20 cellular contexts compared by ENCODE assay signal in genomic region chr17:6509295-6509771, GRCh38. TPM values are rescaled to one million over a fixed set of nuclear protein-coding genes. Genes with fewer than 3 reads are reported as not detected.
DNase-seq lines count a peak whose midpoint lies in the region; ATAC-seq, FAIRE-seq and TF ChIP-seq lines count a peak whose summit lies in the region.
"Had no signal": no experiment of that assay in that cellular context is flagged by ENCODE, and none has a peak within 500 bp of the region (broad histone marks: within the 10 kb centered on the region; RNA-seq: fewer than 3 reads in every experiment).

No MANE protein-coding gene starts in this region.

- peaks cover 2 to 13% (median 7%) of the 10 kb centered on the region in 4 experiments; a peak in 4 of 7 replicates for H3K4me1 ChIP-seq in H1 (replicated peaks in 1 of 4; ENCODE audit: control insufficient read depth in 3 of 4, insufficient read depth in 4 of 4, low read length in 3 of 4)
- H3K4me1 ChIP-seq in suprapubic skin = peaks cover 29% of the 10 kb centered on the region
- H3K4me1 ChIP-seq in tibial nerve = peaks cover 0 to 10% (median 0%) of the 10 kb centered on the region in 4 donors
- H3K4me1 ChIP-seq: ascending aorta had no signal

- peak; percentile 35 for DNase-seq in MG63
- DNase-seq in H1 (ENCODE audit: low read depth in 1 of 2, low spot score in 2 of 2) = no peak
- peak; percentile 67 for DNase-seq in mesenteric fat pad (ENCODE audit: low spot score)
- DNase-seq in suprapubic skin (ENCODE audit: low spot score in 2 of 2) = peak in 1 of 2 donors; percentile 72
- DNase-seq in T-cell = no peak
- no peak for DNase-seq in SKM-1 (lab: John Stamatoyannopoulos, UW; ENCODE audit: unreplicated experiment)
- no peak for DNase-seq in tibial nerve (ENCODE audit: low spot score in 2 of 2)
- DNase-seq: activated CD4-positive, alpha-beta T cell treated with anti-CD3 and anti-CD28 coated beads, Interleukin-2, amount 10 ng/mL, durations not matched to agents 7 days and 5 days; activated naive CD4-positive, alpha-beta T cell treated with Interleukin-2 at 50 U/mL for 16 hours; GF-D8; naive B cell; NCI-H1930; NK-92 treated with Interleukin-12 subunit alpha and Interleukin-12 subunit beta, amount 100 ng/mL, for 24 hours; RPMI8226 had no signal

- H2AK5ac ChIP-seq in H1 (ENCODE audit: low read depth, low read length) = 0 out of 2 replicates have a peak overlapping the region, but pooled peaks have one; percentile 53

- H3K27ac ChIP-seq in H1 (ENCODE audit: low read depth, low read length) (no peak overlapping the region), suprapubic skin (peak overlapping the region; percentile 40), tibial nerve (no peak overlapping the region)

- POLR2A ChIA-PET in H1 (lab: Charles Lee; ENCODE audit: partially characterized antibody) = interaction anchor here (1.2 to 1.6 kb wide), 3 partner anchors 26 to 61 kb away, joined by 3 read pairs; no protein-coding TSS in a partner anchor
- POLR2A ChIA-PET in T-cell (lab: Charles Lee) = no interaction called here

- no peaks in the 10 kb centered on the region for H3K4me1 Mint-ChIP-seq in T-cell
- H3K4me1 Mint-ChIP-seq: activated CD4-positive, alpha-beta T cell treated with anti-CD3 and anti-CD28 coated beads, Interleukin-2, amount 10 ng/mL, durations not matched to agents 7 days and 5 days had no signal

- H3K23ac ChIP-seq in H1 (ENCODE audit: insufficient read length) = no peak overlapping the region

- FAIRE-seq in H1 (lab: Jason Lieb, UNC) = no peak
- FAIRE-seq: colon, GM12878, HTR-8/SVneo, TTC549 had no signal

- H3K14ac ChIP-seq in H1 (ENCODE audit: insufficient read length) = no peak overlapping the region

- no peak overlapping the region for H2BK5ac ChIP-seq in H1 (ENCODE audit: low read depth, low read length)

- H3K56ac ChIP-seq in H1 (replicated peaks; ENCODE audit: insufficient read length, low read depth, low read length) = no peak overlapping the region

- H2AFZ ChIP-seq in H1 (ENCODE audit: low read length) = no peak overlapping the region

- no peaks in the 10 kb centered on the region for H3K36me3 ChIP-seq in MG63
- H3K36me3 ChIP-seq in H1 (ENCODE audit: control insufficient read depth in 2 of 4, insufficient read depth in 4 of 4, low read length in 3 of 4) = no peaks in the 10 kb centered on the region
- H3K36me3 ChIP-seq in suprapubic skin = no peaks in the 10 kb centered on the region
- H3K36me3 ChIP-seq in tibial nerve = no peaks in the 10 kb centered on the region
- H3K36me3 ChIP-seq: ascending aorta had no signal

- no peak for TF ChIP-seq POLR2A in H1 (IDR thresholded peaks at IDR 0.05; ENCODE audit: control extremely low read depth in 1 of 2, low read depth in 2 of 2, low read length in 2 of 2)
- no peak for TF ChIP-seq POLR2A in suprapubic skin (IDR thresholded peaks at IDR 0.05)
- no peak for TF ChIP-seq POLR2A in tibial nerve (IDR thresholded peaks at IDR 0.05)

- no peaks in the 10 kb centered on the region for H3K79me2 ChIP-seq in H1 (ENCODE audit: control insufficient read depth in 1 of 2, insufficient read depth in 2 of 2, low read length in 2 of 2)

- H4K5ac ChIP-seq in H1 (ENCODE audit: insufficient read length, low read depth, low read length) = no peak overlapping the region

- no peak overlapping the region for H2BK20ac ChIP-seq in H1 (ENCODE audit: low read length)

- TF ChIP-seq CTCF in H1 (IDR thresholded peaks at IDR 0.05; ENCODE audit: control extremely low read depth in 1 of 3, insufficient read depth in 1 of 3, low read depth in 1 of 3, low read length in 3 of 3) = no peak
- no peak for TF ChIP-seq CTCF in suprapubic skin (IDR thresholded peaks at IDR 0.05)
- no peak for TF ChIP-seq CTCF in tibial nerve (IDR thresholded peaks at IDR 0.05)

- no peak overlapping the region for H2BK12ac ChIP-seq in H1 (ENCODE audit: low read depth, low read length)

- H3K36me3 Mint-ChIP-seq in T-cell = no peaks in the 10 kb centered on the region
- H3K36me3 Mint-ChIP-seq: naive B cell had no signal

- CTCF ChIA-PET in H1 (lab: Charles Lee; ENCODE audit: partially characterized antibody) = interaction anchor here (1.1 to 1.8 kb wide), 4 partner anchors 9 to 36 kb away, joined by 4 to 5 read pairs (median 4); no protein-coding TSS in a partner anchor
- CTCF ChIA-PET in T-cell (lab: Charles Lee) = no interaction called here

- H3K27ac Mint-ChIP-seq in T-cell = no peak overlapping the region
- H3K27ac Mint-ChIP-seq: activated CD4-positive, alpha-beta T cell treated with anti-CD3 and anti-CD28 coated beads, Interleukin-2, amount 10 ng/mL, durations not matched to agents 7 days and 5 days; naive B cell had no signal

- no peaks in the 10 kb centered on the region for H3K79me1 ChIP-seq in H1 (ENCODE audit: low read depth, low read length)

- peak overlapping the region; percentile 1 for H4K8ac ChIP-seq in H1 (ENCODE audit: extremely low read depth, insufficient read depth, low read length)

- H3K9ac ChIP-seq in H1 (replicated peaks in 1 of 4; ENCODE audit: extremely low read depth in 1 of 4, low read depth in 3 of 4, low read length in 3 of 4) = no peak overlapping the region

- no peaks in the 10 kb centered on the region; the same call in 1 of the 2 replicates for H3K23me2 ChIP-seq in H1 (ENCODE audit: low read depth, low read length)

- TF ChIP-seq EP300 in H1 (IDR thresholded peaks at IDR 0.05; ENCODE audit: borderline replicate concordance in 1 of 2, low read depth in 2 of 2, low read length in 2 of 2) (no peak), suprapubic skin (IDR thresholded peaks at IDR 0.05) (no peak), tibial nerve (IDR thresholded peaks at IDR 0.05) (no peak)

- no peak overlapping the region for H3K4ac ChIP-seq in H1 (replicated peaks; ENCODE audit: insufficient read length, low read depth, low read length)

- H3K18ac ChIP-seq in H1 (ENCODE audit: extremely low read depth, low read length) = no peak overlapping the region

- peaks cover 5% of the 10 kb centered on the region in 2 donors for H3K27me3 Mint-ChIP-seq in T-cell

- no peak for TF ChIP-seq RAD21 in H1 (IDR thresholded peaks at IDR 0.05 in 1 of 2, conservative IDR thresholded peaks at IDR 0.05 in 1 of 2; ENCODE audit: low read depth in 2 of 2, low read length in 2 of 2)

- no peak overlapping the region; a peak in 1 of 4 replicates for H3K4me2 ChIP-seq in H1 (ENCODE audit: insufficient read depth in 1 of 2, low read depth in 2 of 2, low read length in 2 of 2)

- H3K4me3 ChIP-seq in MG63 (no peak overlapping the region), H1 (ENCODE audit: extremely low read depth in 1 of 4, insufficient read depth in 2 of 4, low read depth in 3 of 4, low read length in 4 of 4) (no peak overlapping the region), suprapubic skin (no peak overlapping the region), tibial nerve (no peak overlapping the region)
- H3K4me3 ChIP-seq: ascending aorta, GM12878 had no signal

- H3K9me3 Mint-ChIP-seq in T-cell = no peaks in the 10 kb centered on the region
- H3K9me3 Mint-ChIP-seq: activated CD4-positive, alpha-beta T cell treated with anti-CD3 and anti-CD28 coated beads, Interleukin-2, amount 10 ng/mL, durations not matched to agents 7 days and 5 days; naive B cell had no signal

- H3K27me3 ChIP-seq in MG63 (no peaks in the 10 kb centered on the region), H1 (replicated peaks in 1 of 4; ENCODE audit: control insufficient read depth in 3 of 4, extremely low read depth in 1 of 4, insufficient read depth in 3 of 4, low read length in 3 of 4) (no peaks in the 10 kb centered on the region), suprapubic skin (no peaks in the 10 kb centered on the region), tibial nerve (no peaks in the 10 kb centered on the region)
- H3K27me3 ChIP-seq: ascending aorta had no signal

- H2BK120ac ChIP-seq in H1 (replicated peaks; ENCODE audit: low read depth, low read length) = no peak overlapping the region

- H3K4me3 Mint-ChIP-seq in T-cell = no peak overlapping the region
- H3K4me3 Mint-ChIP-seq: activated CD4-positive, alpha-beta T cell treated with anti-CD3 and anti-CD28 coated beads, Interleukin-2, amount 10 ng/mL, durations not matched to agents 7 days and 5 days; naive B cell had no signal

- no peaks in the 10 kb centered on the region for H3K9me3 ChIP-seq in MG63
- H3K9me3 ChIP-seq in H1 (ENCODE audit: insufficient read depth in 2 of 2, low read depth in 1 of 2, low read length in 1 of 2) = no peaks in the 10 kb centered on the region
- H3K9me3 ChIP-seq in suprapubic skin = no peaks in the 10 kb centered on the region
- no peaks in the 10 kb centered on the region for H3K9me3 ChIP-seq in tibial nerve
- H3K9me3 ChIP-seq: ascending aorta had no signal

- H2BK15ac ChIP-seq in H1 (ENCODE audit: low read length) = no peak overlapping the region

- 85% methylated on average over 9 of the region's 9 CpGs; no CpG with 5 or more reads in 1 of the 2 experiments for WGBS in H1 (ENCODE audit: extremely low coverage in 1 of 2, insufficient coverage in 1 of 2, insufficient read length in 1 of 2, insufficient replicate concordance in 2 of 2, low coverage in 1 of 2, low lambda C conversion rate in 2 of 2, missing lambda C conversion rate in 1 of 2), 2 experiments
- 63% methylated on average over 8 of the region's 9 CpGs for WGBS in suprapubic skin
- 77 to 82% methylated on average over 9 of the region's 9 CpGs for WGBS in tibial nerve, 2 donors

- H4K91ac ChIP-seq in H1 (replicated peaks; ENCODE audit: insufficient read length, low read length) = peak overlapping the region; percentile 10

- no peaks in the 10 kb centered on the region for H4K20me1 ChIP-seq in H1 (replicated peaks in 1 of 2; ENCODE audit: control insufficient read depth in 1 of 2, insufficient read depth in 2 of 2, low read length in 2 of 2)

- ATAC-seq in T-cell (replicated peaks in 1 of 4) (no peak), HG03095 (IDR thresholded peaks at IDR 0.05; ENCODE audit: unreplicated experiment) (no peak)
- ATAC-seq: GM12878 had no signal

TF ChIP-seq in H1, 55 proteins besides CTCF, POLR2A, EP300 and RAD21 (continues in another document):
- peak; percentile 85 for TF ChIP-seq YY1 (IDR thresholded peaks at IDR 0.05; ENCODE audit: low read depth, low read length)
- no peak for TF ChIP-seq TCF12 (IDR thresholded peaks at IDR 0.05; ENCODE audit: low read depth, low read length)

RNA-seq across cellular contexts. Expression of gene PITPNM3, which starts 47.0 kb away (rescaled TPM):
- total RNA-seq in MG63 (2014; rRNA removed; shearing (Covaris generic); ENCODE audit: low replicate concordance) = 1.4 and 2.0 TPM in 2 replicates
- total RNA-seq in H1 (2021; fragmentation: NEBNext Ultra II Directional; extraction: Animal tissue kit (Norgen Biotek cat#: 25700)) = 1.7 and 2.1 TPM in 2 replicates
- polyA plus RNA-seq in H1 (2011; rRNA removed) = 3.1 and 4.8 TPM in 2 replicates
- 3.3 TPM for polyA plus RNA-seq in H1 (2011; cell fraction: cytosol; rRNA removed)
- 7.3 TPM for polyA plus RNA-seq in H1 (2011; cell fraction: nucleus; rRNA removed)
- 1.8 to 2.8 TPM (median 2.2 TPM) in 4 replicates for polyA plus RNA-seq in H1 (2012, experiment 1 of 2)
- 1.2 TPM for polyA plus RNA-seq in H1 (2012, experiment 2 of 2)
- 1.1 TPM for polyA plus RNA-seq in H1 (2013, experiment 1 of 2)
- 0.98 TPM for polyA plus RNA-seq in H1 (2013, experiment 2 of 2)
- polyA minus RNA-seq in H1 (2011; rRNA and poly(A)+ RNA removed) = 3.1 and 3.5 TPM in 2 replicates
- 3.4 TPM for polyA minus RNA-seq in H1 (2011; cell fraction: cytosol; rRNA and poly(A)+ RNA removed)
- 3.5 TPM for polyA minus RNA-seq in H1 (2011; cell fraction: nucleus; rRNA and poly(A)+ RNA removed)
- 1.1 TPM for total RNA-seq in mesenteric fat pad
- total RNA-seq in suprapubic skin = 10 to 100 TPM; 16.4 to 31.1 (median 19.2) TPM
- under 1 TPM; 0.20 to 0.98 (median 0.61) TPM for total RNA-seq in T-cell
- total RNA-seq in tibial nerve = 1 to 10 TPM in 3 of 4 donors, under 1 TPM in 1; 0.90 to 5.2 (median 2.3) TPM

Comparison
In these comparisons a context has a peak if more than half of its experiments do, and no peak if none do; other contexts are left out.
1. DNase-seq: peak in MG63 (single experiment) and mesenteric fat pad (single experiment); none in H1 (0 of 2), T-cell (0 of 34), SKM-1 (single experiment) and tibial nerve (0 of 2).